21 cellular contexts compared by ENCODE assay signal in genomic region chr1:16124377-16125087, GRCh38. TPM values are rescaled to one million over a fixed set of nuclear protein-coding genes. Genes with fewer than 3 reads are reported as not detected.
DNase-seq lines count a peak whose midpoint lies in the region; ATAC-seq, FAIRE-seq and TF ChIP-seq lines count a peak whose summit lies in the region.
"Had no signal": no experiment of that assay in that cellular context is flagged by ENCODE, and none has a peak within 500 bp of the region (broad histone marks: within the 10 kb centered on the region; RNA-seq: fewer than 3 reads in every experiment).

No MANE protein-coding gene starts in this region.

- peaks cover 2% of the 10 kb centered on the region in 2 donors for H3K27me3 Mint-ChIP-seq in CD4-positive, alpha-beta memory T cell
- H3K27me3 Mint-ChIP-seq: activated naive CD8-positive, alpha-beta T cell treated with anti-CD3 and anti-CD28 coated beads for 36 hours had no signal

- DNase-seq in A673 (ENCODE audit: low spot score) (no peak), H7 (peak; percentile 21), Panc1 (ENCODE audit: low read depth, low spot score) (no peak), left lung (peak; percentile 25 to 67), C1 segment of cervical spinal cord (lab: John Stamatoyannopoulos, UW) (no peak), HTR-8/SVneo (ENCODE audit: insufficient read length, low spot score) (no peak)
- DNase-seq in stimulated activated effector memory CD8-positive, alpha-beta T cell treated with anti-CD3 and anti-CD28 coated beads, Interleukin-12 subunit alpha, Interleukin-12 subunit beta, amount 100 ng/mL, for 72 hours (ENCODE audit: low spot score in 2 of 2), result no peak
- no peak for DNase-seq in CD4-positive, alpha-beta memory T cell
- DNase-seq: activated naive CD8-positive, alpha-beta T cell treated with anti-CD3 and anti-CD28 coated beads for 36 hours; brain microvascular endothelial cell; GM23248; hippocampal formation; NCI-H1092; stimulated activated CD4-positive, alpha-beta T cell treated with anti-CD3 and anti-CD28 coated beads, Interleukin-4, amount 100 ng/mL, for 4 hours; stimulated activated CD8-positive, alpha-beta memory T cell treated with anti-CD3 and anti-CD28 coated beads, Interleukin-4, amount 100 ng/mL, for 48 hours had no signal

- TF ChIP-seq CTCF in A673 (conservative IDR thresholded peaks at IDR 0.05; ENCODE audit: low read depth, low read length), result no peak
- TF ChIP-seq CTCF in Panc1 (IDR thresholded peaks at IDR 0.05), result no peak
- TF ChIP-seq CTCF in left lung (IDR thresholded peaks at IDR 0.05), result no peak

- H3K9me3 Mint-ChIP-seq in stimulated activated effector memory CD8-positive, alpha-beta T cell treated with anti-CD3 and anti-CD28 coated beads, Interleukin-12 subunit alpha, Interleukin-12 subunit beta, amount 100 ng/mL, for 72 hours, result no peaks in the 10 kb centered on the region
- H3K9me3 Mint-ChIP-seq in CD4-positive, alpha-beta memory T cell, result no peaks in the 10 kb centered on the region
- H3K9me3 Mint-ChIP-seq: activated naive CD8-positive, alpha-beta T cell treated with anti-CD3 and anti-CD28 coated beads for 36 hours; activated T-helper 1 cell treated with anti-CD3 and anti-CD28 coated beads, Interleukin-12 subunit alpha, Interleukin-12 subunit beta, Interleukin-2, Interleukin-4 antibody, amounts not matched to agents 30 ng/mL and 10 ng/mL and 1 ng/mL, durations not matched to agents 14 hours and 24 hours and 36 hours; IgD-negative memory B cell had no signal

- in situ Hi-C loops in Panc1 (cut with HindIII; ENCODE audit: low pct_unique_long_range_greater_than_20kb, low sequenced_read_pairs), result no loop called here

- peak overlapping the region; percentile 21 for H3K27ac ChIP-seq in A673 (ENCODE audit: low read depth, low read length, poor library complexity, severe bottlenecking)
- peak overlapping the region; percentile 83 for H3K27ac ChIP-seq in Panc1 (ENCODE audit: low read length)
- H3K27ac ChIP-seq in left lung, result no peak overlapping the region
- H3K27ac ChIP-seq in CD4-positive, alpha-beta memory T cell (ENCODE audit: low read depth, low read length), result no peak overlapping the region
- H3K27ac ChIP-seq: brain microvascular endothelial cell, GM23248, parathyroid adenoma, SJCRH30 had no signal

- H3K9me3 ChIP-seq in A673 (ENCODE audit: low read depth, low read length, poor library complexity, severe bottlenecking) (no peaks in the 10 kb centered on the region), Panc1 (ENCODE audit: control insufficient read depth, insufficient read depth, low read depth, low read length) (no peaks in the 10 kb centered on the region), left lung (no peaks in the 10 kb centered on the region)
- H3K9me3 ChIP-seq in CD4-positive, alpha-beta memory T cell (ENCODE audit: control insufficient read depth in 1 of 2, low read length in 2 of 2), result no peaks in the 10 kb centered on the region
- H3K9me3 ChIP-seq: SJCRH30 had no signal

- H3K36me3 Mint-ChIP-seq in stimulated activated effector memory CD8-positive, alpha-beta T cell treated with anti-CD3 and anti-CD28 coated beads, Interleukin-12 subunit alpha, Interleukin-12 subunit beta, amount 100 ng/mL, for 72 hours, result peaks cover 6% of the 10 kb centered on the region
- H3K36me3 Mint-ChIP-seq in CD4-positive, alpha-beta memory T cell, result no peaks in the 10 kb centered on the region
- H3K36me3 Mint-ChIP-seq: activated naive CD8-positive, alpha-beta T cell treated with anti-CD3 and anti-CD28 coated beads for 36 hours had no signal

- POLR2A ChIA-PET in A673 (lab: Charles Lee; ENCODE audit: low non-redundant PET) (no interaction called here), Panc1 (lab: Charles Lee) (no interaction called here)
- POLR2A ChIA-PET in CD4-positive, alpha-beta memory T cell (lab: Charles Lee; ENCODE audit: partially characterized antibody), result no interaction called here

- H3K4me1 Mint-ChIP-seq in stimulated activated effector memory CD8-positive, alpha-beta T cell treated with anti-CD3 and anti-CD28 coated beads, Interleukin-12 subunit alpha, Interleukin-12 subunit beta, amount 100 ng/mL, for 72 hours, result peaks cover 26% of the 10 kb centered on the region
- H3K4me1 Mint-ChIP-seq in CD4-positive, alpha-beta memory T cell, result peaks cover 4 to 14% (median 11%) of the 10 kb centered on the region in 4 donors
- H3K4me1 Mint-ChIP-seq: IgD-negative memory B cell had no signal

- H3K4me3 ChIP-seq in A673 (ENCODE audit: low read depth, low read length, poor library complexity, severe bottlenecking) (no peak overlapping the region), H7 (ENCODE audit: insufficient read depth, low read depth, low read length) (no peak overlapping the region), Panc1 (ENCODE audit: low read depth in 2 of 2, low read length in 2 of 2) (no peak overlapping the region), left lung (no peak overlapping the region)
- no peak overlapping the region for H3K4me3 ChIP-seq in CD4-positive, alpha-beta memory T cell (ENCODE audit: low read length in 2 of 2)
- H3K4me3 ChIP-seq: GM23248, SJCRH30 had no signal

- H3K4me3 Mint-ChIP-seq in stimulated activated effector memory CD8-positive, alpha-beta T cell treated with anti-CD3 and anti-CD28 coated beads, Interleukin-12 subunit alpha, Interleukin-12 subunit beta, amount 100 ng/mL, for 72 hours, result no peak overlapping the region
- peak overlapping the region in 1 of 8 donors; percentile 39 for H3K4me3 Mint-ChIP-seq in CD4-positive, alpha-beta memory T cell
- H3K4me3 Mint-ChIP-seq: activated naive CD8-positive, alpha-beta T cell treated with anti-CD3 and anti-CD28 coated beads for 36 hours; activated T-helper 1 cell treated with anti-CD3 and anti-CD28 coated beads, Interleukin-12 subunit alpha, Interleukin-12 subunit beta, Interleukin-2, Interleukin-4 antibody, amounts not matched to agents 30 ng/mL and 10 ng/mL and 1 ng/mL, durations not matched to agents 14 hours and 24 hours and 36 hours; IgD-negative memory B cell had no signal

- H3K4me1 ChIP-seq in A673 (ENCODE audit: insufficient read depth, low read length, poor library complexity, severe bottlenecking) (peaks cover 52% of the 10 kb centered on the region), Panc1 (ENCODE audit: control insufficient read depth, insufficient read depth, low read length) (peaks cover 91% of the 10 kb centered on the region), left lung (peaks cover 24 to 26% of the 10 kb centered on the region in 2 donors)
- peaks cover 11% of the 10 kb centered on the region for H3K4me1 ChIP-seq in CD4-positive, alpha-beta memory T cell (ENCODE audit: insufficient read depth, low read length)
- H3K4me1 ChIP-seq: parathyroid adenoma had no signal

- no peak for ATAC-seq in Panc1
- ATAC-seq in left lung, result no peak
- no peak for ATAC-seq in stimulated activated effector memory CD8-positive, alpha-beta T cell treated with anti-CD3 and anti-CD28 coated beads, Interleukin-12 subunit alpha, Interleukin-12 subunit beta, amount 100 ng/mL, for 72 hours

- no peak for FAIRE-seq in HTR-8/SVneo (lab: Jason Lieb, UNC)
- FAIRE-seq: GM12892 had no signal

- peaks cover 37% of the 10 kb centered on the region for H3K36me3 ChIP-seq in A673 (ENCODE audit: insufficient read depth, low read length, poor library complexity, severe bottlenecking)
- H3K36me3 ChIP-seq in H7 (replicated peaks; ENCODE audit: control insufficient read depth, insufficient read depth, low read length), result peaks cover 26% of the 10 kb centered on the region
- peaks cover 17% of the 10 kb centered on the region for H3K36me3 ChIP-seq in Panc1 (ENCODE audit: control insufficient read depth, insufficient read depth, low read length)
- H3K36me3 ChIP-seq in left lung, result peaks cover 0 to 44% of the 10 kb centered on the region in 2 donors
- H3K36me3 ChIP-seq in CD4-positive, alpha-beta memory T cell (ENCODE audit: insufficient read depth, low read length), result no peaks in the 10 kb centered on the region

- BruUV-seq in A673 (replicated peaks; lab: Mats Ljungman, UMichigan) (TSS peak; percentile 41), Panc1 (replicated peaks; lab: Mats Ljungman, UMichigan) (TSS peak; percentile 71)

- H3K27me3 ChIP-seq in A673 (replicated peaks; ENCODE audit: insufficient read depth, low read depth, low read length, poor library complexity) (no peaks in the 10 kb centered on the region), H7 (ENCODE audit: control insufficient read depth, insufficient read depth, low read length) (no peaks in the 10 kb centered on the region), Panc1 (ENCODE audit: control insufficient read depth, insufficient read depth, low read length) (no peaks in the 10 kb centered on the region), left lung (no peaks in the 10 kb centered on the region)
- no peaks in the 10 kb centered on the region for H3K27me3 ChIP-seq in CD4-positive, alpha-beta memory T cell (ENCODE audit: insufficient read depth, low read length)
- H3K27me3 ChIP-seq: brain microvascular endothelial cell, SJCRH30 had no signal

- no peak overlapping the region for H3K27ac Mint-ChIP-seq in stimulated activated effector memory CD8-positive, alpha-beta T cell treated with anti-CD3 and anti-CD28 coated beads, Interleukin-12 subunit alpha, Interleukin-12 subunit beta, amount 100 ng/mL, for 72 hours
- peak overlapping the region in 1 of 7 donors; percentile 25 for H3K27ac Mint-ChIP-seq in CD4-positive, alpha-beta memory T cell
- H3K27ac Mint-ChIP-seq: activated naive CD8-positive, alpha-beta T cell treated with anti-CD3 and anti-CD28 coated beads for 36 hours; activated T-helper 1 cell treated with anti-CD3 and anti-CD28 coated beads, Interleukin-12 subunit alpha, Interleukin-12 subunit beta, Interleukin-2, Interleukin-4 antibody, amounts not matched to agents 30 ng/mL and 10 ng/mL and 1 ng/mL, durations not matched to agents 14 hours and 24 hours and 36 hours had no signal

- CTCF ChIA-PET in A673 (lab: Charles Lee) (no interaction called here), Panc1 (lab: Charles Lee) (no interaction called here)
- CTCF ChIA-PET in CD4-positive, alpha-beta memory T cell (lab: Charles Lee; ENCODE audit: partially characterized antibody), result no interaction called here

- intact Hi-C loops in A673 (cut with micrococcal nuclease; ENCODE audit: unreplicated experiment), result no loop called here
- intact Hi-C loops in Panc1 (cut with micrococcal nuclease; ENCODE audit: unreplicated experiment), result loop anchor here (10.0 kb wide), 1 partner anchor 60 kb away; no protein-coding TSS in a partner anchor
- intact Hi-C loops in left lung (cut with DNase I), result no loop called here
- intact Hi-C loops in CD4-positive, alpha-beta memory T cell (cut with micrococcal nuclease), result no loop called here

RNA-seq across cellular contexts. Expression of gene EPHA2, which starts 31.3 kb away (rescaled TPM):
- total RNA-seq in A673 (2021) (70.5 and 91.6 TPM in 2 replicates), Panc1 (2021; ENCODE audit: unreplicated experiment) (263 TPM), left lung (10 to 100 TPM; 36.9 to 62.6 TPM)
- 43.3 and 63.5 TPM in 2 replicates for total RNA-seq in H7 (2014; rRNA removed; shearing (Covaris generic))
- polyA plus RNA-seq in Panc1 (2012; ENCODE audit: insufficient read length), result 254 TPM
- total RNA-seq in CD4-positive, alpha-beta memory T cell, result not detected
- not detected for polyA plus RNA-seq in CD4-positive, alpha-beta memory T cell
- total RNA-seq: activated T-helper 1 cell treated with anti-CD3 and anti-CD28 coated beads, Interleukin-12 subunit alpha, Interleukin-12 subunit beta, Interleukin-2, Interleukin-4 antibody, amounts not matched to agents 30 ng/mL and 10 ng/mL and 1 ng/mL, durations not matched to agents 14 hours and 24 hours and 36 hours had no signal
- polyA plus RNA-seq: IgD-negative memory B cell had no signal

RNA-seq across cellular contexts. Expression of gene FAM131C, which starts 51.1 kb away (rescaled TPM):
- total RNA-seq in A673 (2021), result 0.71 and 1.3 TPM in 2 replicates
- 0.26 and 0.45 TPM in 2 replicates for total RNA-seq in H7 (2014; rRNA removed; shearing (Covaris generic))
- total RNA-seq in Panc1 (2021; ENCODE audit: unreplicated experiment), result 3.4 TPM
- 6.9 TPM for polyA plus RNA-seq in Panc1 (2012; ENCODE audit: insufficient read length)
- total RNA-seq in left lung, result not detected
- total RNA-seq in CD4-positive, alpha-beta memory T cell, result not detected
- under 1 TPM in 1 of 2 donors, not detected in 1; 0.11 TPM for polyA plus RNA-seq in CD4-positive, alpha-beta memory T cell
- total RNA-seq: SJCRH30, skeletal muscle tissue had no signal
- polyA plus RNA-seq: IgD-negative memory B cell had no signal

Comparison
In these comparisons a context has a peak if more than half of its experiments do, and no peak if none do; other contexts are left out.
1. DNase-seq: peak in H7 (single experiment) and left lung (2 of 2); none in A673 (single experiment), Panc1 (single experiment), C1 segment of cervical spinal cord (0 of 14), HTR-8/SVneo (single experiment), stimulated activated effector memory CD8-positive, alpha-beta T cell treated with anti-CD3 and anti-CD28 coated beads, Interleukin-12 subunit alpha, Interleukin-12 subunit beta, amount 100 ng/mL, for 72 hours (0 of 2) and CD4-positive, alpha-beta memory T cell (0 of 5).
2. H3K27ac ChIP-seq: peak in A673 (single experiment) and Panc1 (single experiment); none in left lung (0 of 2) and CD4-positive, alpha-beta memory T cell (single experiment).
3. RNA of gene EPHA2, which starts 31.3 kb away (total RNA-seq): 263 TPM in Panc1 (single experiment), 70.5 to 91.6 TPM in A673, 43.3 to 63.5 TPM in H7 and 36.9 to 62.6 TPM in left lung; not detected in CD4-positive, alpha-beta memory T cell; every median in the first group is over 10 times any median in the second.